ENCODE assay signal across 8 cellular contexts in genomic region chr1:59393211-59394180, GRCh38.
A peak's percentile ranks its signal among the peaks of the same experiment; 100 is the strongest.
DNase-seq lines count a peak whose midpoint lies in the region; ATAC-seq and TF ChIP-seq lines count a peak whose summit lies in the region.

No MANE protein-coding gene starts in this region.

- peaks cover 10 to 18% of the 10 kb centered on the region in 2 donors for H3K4me1 Mint-ChIP-seq in natural killer cell

- no peak overlapping the region for H3K4me3 Mint-ChIP-seq in natural killer cell

- H3K36me3 ChIP-seq in ES-I3 (ENCODE audit: insufficient read depth, low read length): no peaks in the 10 kb centered on the region
- no peaks in the 10 kb centered on the region for H3K36me3 ChIP-seq in BE2C

- H3K4me1 ChIP-seq in ES-I3 (ENCODE audit: insufficient read depth, low read length): peaks cover 12% of the 10 kb centered on the region
- H3K4me1 ChIP-seq in BE2C: no peaks in the 10 kb centered on the region

- H3K36me3 Mint-ChIP-seq in natural killer cell: no peaks in the 10 kb centered on the region

- H3K27me3 Mint-ChIP-seq in natural killer cell (ENCODE audit: low read depth in 2 of 2): peaks cover 0 to 3% of the 10 kb centered on the region in 2 donors

- no peak overlapping the region for H3K27ac Mint-ChIP-seq in natural killer cell

- H3K9me3 ChIP-seq in ES-I3 (ENCODE audit: control insufficient read depth, insufficient read depth, low read length): no peaks in the 10 kb centered on the region
- no peaks in the 10 kb centered on the region for H3K9me3 ChIP-seq in BE2C

- no peaks in the 10 kb centered on the region for H3K9me3 Mint-ChIP-seq in natural killer cell

- peak overlapping the region; percentile 55 for H3K9ac ChIP-seq in ES-I3 (ENCODE audit: low read depth, low read length)

- no peak for TF ChIP-seq CTCF in omental fat pad (IDR thresholded peaks at IDR 0.05)
- no peak for TF ChIP-seq CTCF in natural killer cell (IDR thresholded peaks at IDR 0.05)
- no peak for TF ChIP-seq CTCF in BE2C (IDR thresholded peaks at IDR 0.05; ENCODE audit: low read depth, low read length)

- peak; percentile 96 for ATAC-seq in omental fat pad (ENCODE audit: low FRiP score)
- no peak for ATAC-seq in natural killer cell
- no peak for ATAC-seq in HG03097 (IDR thresholded peaks at IDR 0.05; ENCODE audit: low FRiP score, unreplicated experiment)

- no peak overlapping the region for H3K4me3 ChIP-seq in BE2C (ENCODE audit: low read depth, low read length)

- H3K27me3 ChIP-seq in BE2C: no peaks in the 10 kb centered on the region

- DNase-seq in SHP77 (lab: John Stamatoyannopoulos, UW) (peak; percentile 35 to 68), foreskin melanocyte (peak; percentile 67), omental fat pad (ENCODE audit: low spot score) (no peak), natural killer cell (no peak), islet precursor cell (no peak), BE2C (no peak)

- intact Hi-C loops in natural killer cell (cut with micrococcal nuclease): no loop called here

Comparison
In these comparisons a context has a peak if more than half of its experiments do, and no peak if none do; other contexts are left out.
1. DNase-seq: peak in SHP77 (2 of 2) and foreskin melanocyte (single experiment); none in omental fat pad (single experiment), natural killer cell (single experiment), islet precursor cell (single experiment) and BE2C (single experiment).